ENCODE assay signal across 11 cellular contexts in genomic region chr17:7263801-7264078, GRCh38. TPM values are rescaled to one million over a fixed set of nuclear protein-coding genes. Genes with fewer than 3 reads are reported as not detected.
A peak's percentile ranks its signal among the peaks of the same experiment; 100 is the strongest.
DNase-seq lines count a peak whose midpoint lies in the region; ATAC-seq, FAIRE-seq and TF ChIP-seq lines count a peak whose summit lies in the region.
"Had no signal": no experiment of that assay in that cellular context is flagged by ENCODE, and none has a peak within 500 bp of the region (broad histone marks: within the 10 kb centered on the region; RNA-seq: fewer than 3 reads in every experiment).

No MANE protein-coding gene starts in this region.

- no peak overlapping the region for H3K56ac ChIP-seq in H1 (replicated peaks; ENCODE audit: insufficient read length, low read depth, low read length)

- no peak overlapping the region; the same call in 1 of the 2 replicates for H2AK5ac ChIP-seq in H1 (ENCODE audit: low read depth, low read length)

- no peak overlapping the region for H3K4ac ChIP-seq in H1 (replicated peaks; ENCODE audit: insufficient read length, low read depth, low read length)

- peaks cover 34% of the 10 kb centered on the region for H3K4me1 ChIP-seq in CD8-positive, alpha-beta T cell (ENCODE audit: insufficient read depth, low read length)
- H3K4me1 ChIP-seq in H1 (replicated peaks in 1 of 4; ENCODE audit: control insufficient read depth in 3 of 4, insufficient read depth in 4 of 4, low read length in 3 of 4) (peaks cover 5 to 15% (median 7%) of the 10 kb centered on the region in 4 experiments; a peak in 6 of 7 replicates), BE2C (no peaks in the 10 kb centered on the region)

- no peak overlapping the region for H4K5ac ChIP-seq in H1 (ENCODE audit: insufficient read length, low read depth, low read length)

- no peaks in the 10 kb centered on the region for H3K9me3 Mint-ChIP-seq in CD8-positive, alpha-beta T cell
- H3K9me3 Mint-ChIP-seq in nephron: no peaks in the 10 kb centered on the region

- H3K36me3 Mint-ChIP-seq in CD8-positive, alpha-beta T cell: peaks cover 8% of the 10 kb centered on the region
- peaks cover 10% of the 10 kb centered on the region for H3K36me3 Mint-ChIP-seq in nephron (ENCODE audit: low read depth)

- 37% methylated on average over 2 of the region's 4 CpGs; no CpG with 5 or more reads in 1 of the 2 experiments for WGBS in H1 (ENCODE audit: extremely low coverage in 1 of 2, insufficient coverage in 1 of 2, insufficient read length in 1 of 2, insufficient replicate concordance in 2 of 2, low coverage in 1 of 2, low lambda C conversion rate in 2 of 2, missing lambda C conversion rate in 1 of 2), 2 experiments

- DNase-seq in CD8-positive, alpha-beta T cell: no peak
- DNase-seq in LNCaP clone FGC (ENCODE audit: low read depth) (no peak), H1 (ENCODE audit: low read depth in 1 of 2, low spot score in 2 of 2) (no peak), brain microvascular endothelial cell (no peak), H54 (ENCODE audit: insufficient read length, low spot score) (no peak), BE2C (no peak)
- DNase-seq in stimulated activated CD4-positive, alpha-beta T cell treated with anti-CD3 and anti-CD28 coated beads, Interleukin-2, amount 100 ng/mL, for 48 hours: no peak
- DNase-seq: NCI-H1092 had no signal

- no peak overlapping the region for H3K27ac Mint-ChIP-seq in CD8-positive, alpha-beta T cell
- H3K27ac Mint-ChIP-seq in nephron: peak overlapping the region in 2 of 3 experiments; percentile 91 to 98

- H4K20me1 ChIP-seq in H1 (replicated peaks in 1 of 2; ENCODE audit: control insufficient read depth in 1 of 2, insufficient read depth in 2 of 2, low read length in 2 of 2): peaks cover 6 to 11% of the 10 kb centered on the region in 2 experiments

- H3K9me3 ChIP-seq in CD8-positive, alpha-beta T cell (ENCODE audit: low read length): no peaks in the 10 kb centered on the region
- H3K9me3 ChIP-seq in H1 (ENCODE audit: insufficient read depth in 2 of 2, low read depth in 1 of 2, low read length in 1 of 2): no peaks in the 10 kb centered on the region
- no peaks in the 10 kb centered on the region for H3K9me3 ChIP-seq in BE2C
- H3K9me3 ChIP-seq: HAP-1 had no signal

- H3K23ac ChIP-seq in H1 (ENCODE audit: insufficient read length): no peak overlapping the region

- H3K4me1 Mint-ChIP-seq in CD8-positive, alpha-beta T cell (ENCODE audit: low read depth): peaks cover 28% of the 10 kb centered on the region
- H3K4me1 Mint-ChIP-seq in nephron: peaks cover 11% of the 10 kb centered on the region

- H2BK20ac ChIP-seq in H1 (ENCODE audit: low read length): 0 out of 2 replicates have a peak overlapping the region, but pooled peaks have one; percentile 23

- no peak for TF ChIP-seq CTCF in CD8-positive, alpha-beta T cell (IDR thresholded peaks at IDR 0.05)
- TF ChIP-seq CTCF in LNCaP clone FGC (IDR thresholded peaks at IDR 0.05; ENCODE audit: control insufficient read depth, extremely low read depth, insufficient read depth): no peak
- no peak for TF ChIP-seq CTCF in H1 (IDR thresholded peaks at IDR 0.05; ENCODE audit: control extremely low read depth in 1 of 3, insufficient read depth in 1 of 3, low read depth in 1 of 3, low read length in 3 of 3)
- no peak for TF ChIP-seq CTCF in nephron (IDR thresholded peaks at IDR 0.05; ENCODE audit: unreplicated experiment in 3 of 3)
- TF ChIP-seq CTCF in brain microvascular endothelial cell (IDR thresholded peaks at IDR 0.05; ENCODE audit: low read depth, low read length, missing control alignments): no peak
- no peak for TF ChIP-seq CTCF in BE2C (IDR thresholded peaks at IDR 0.05; ENCODE audit: low read depth, low read length)

- H3K4me2 ChIP-seq in H1 (ENCODE audit: insufficient read depth in 1 of 2, low read depth in 2 of 2, low read length in 2 of 2): peak overlapping the region; percentile 91 to 97

- peak overlapping the region; percentile 92; the same call in 1 of the 2 replicates for H4K8ac ChIP-seq in H1 (ENCODE audit: extremely low read depth, insufficient read depth, low read length)

- H3K36me3 ChIP-seq in CD8-positive, alpha-beta T cell (ENCODE audit: insufficient read depth, low read length): no peaks in the 10 kb centered on the region
- H3K36me3 ChIP-seq in H1 (ENCODE audit: control insufficient read depth in 2 of 4, insufficient read depth in 4 of 4, low read length in 3 of 4): peaks cover 0 to 16% (median 8%) of the 10 kb centered on the region in 4 experiments; a peak in 5 of 8 replicates
- peaks cover 7% of the 10 kb centered on the region for H3K36me3 ChIP-seq in brain microvascular endothelial cell (replicated peaks)
- H3K36me3 ChIP-seq in BE2C: no peaks in the 10 kb centered on the region

- H3K14ac ChIP-seq in H1 (ENCODE audit: insufficient read length): no peak overlapping the region

- CTCF ChIA-PET in CD8-positive, alpha-beta T cell (lab: Charles Lee): interaction anchor here (2.4 kb wide), 1 partner anchor 33 kb away, joined by 6 read pairs; no protein-coding TSS in a partner anchor
- CTCF ChIA-PET in H1 (lab: Charles Lee; ENCODE audit: partially characterized antibody): interaction anchor here (0.6 to 1.6 kb wide), 4 partner anchors 17 to 245 kb away, joined by 3 to 6 read pairs (median 4); partner anchors contain the start of gene SLC2A4

- no peak for TF ChIP-seq RAD21 in H1 (IDR thresholded peaks at IDR 0.05 in 1 of 2, conservative IDR thresholded peaks at IDR 0.05 in 1 of 2; ENCODE audit: low read depth in 2 of 2, low read length in 2 of 2)

- ATAC-seq in CD8-positive, alpha-beta T cell: no peak

- peaks cover 13% of the 10 kb centered on the region for H3K23me2 ChIP-seq in H1 (ENCODE audit: low read depth, low read length)

- H2BK5ac ChIP-seq in H1 (ENCODE audit: low read depth, low read length): peak overlapping the region; percentile 95

- peaks cover 0 to 30% of the 10 kb centered on the region in 2 experiments; a peak in 2 of 4 replicates for H3K79me2 ChIP-seq in H1 (ENCODE audit: control insufficient read depth in 1 of 2, insufficient read depth in 2 of 2, low read length in 2 of 2)

- no peak for TF ChIP-seq EP300 in H1 (IDR thresholded peaks at IDR 0.05; ENCODE audit: borderline replicate concordance in 1 of 2, low read depth in 2 of 2, low read length in 2 of 2)

- H3K4me3 ChIP-seq in CD8-positive, alpha-beta T cell (ENCODE audit: low read depth, low read length): peak overlapping the region; percentile 61
- peak overlapping the region; percentile 96 for H3K4me3 ChIP-seq in LNCaP clone FGC (ENCODE audit: low read depth, low read length)
- peak overlapping the region; percentile 93 to 98 (median 96); a peak in 6 of 8 replicates for H3K4me3 ChIP-seq in H1 (ENCODE audit: extremely low read depth in 1 of 4, insufficient read depth in 2 of 4, low read depth in 3 of 4, low read length in 4 of 4)
- no peak overlapping the region for H3K4me3 ChIP-seq in brain microvascular endothelial cell (ENCODE audit: low read depth, low read length)
- H3K4me3 ChIP-seq in BE2C (ENCODE audit: low read depth, low read length): no peak overlapping the region
- H3K4me3 ChIP-seq: HAP-1 had no signal

- POLR2A ChIA-PET in CD8-positive, alpha-beta T cell (lab: Charles Lee): interaction anchor here (1.8 kb wide), 1 partner anchor 24 kb away, joined by 5 read pairs; the partner anchor contains the start of gene PHF23
- POLR2A ChIA-PET in H1 (lab: Charles Lee; ENCODE audit: partially characterized antibody): interaction anchor here (0.6 to 13.7 kb wide), 17 partner anchors 11 to 294 kb away, joined by 3 to 159 read pairs (median 4); partner anchors contain the start of genes ACADVL, CTDNEP1, DLG4 and ELP5

- TF ChIP-seq POLR2A in H1 (IDR thresholded peaks at IDR 0.05; ENCODE audit: control extremely low read depth in 1 of 2, low read depth in 2 of 2, low read length in 2 of 2) (no peak), H54 (IDR thresholded peaks at IDR 0.05; ENCODE audit: low read depth, low read length) (no peak)

- H3K4me3 Mint-ChIP-seq in CD8-positive, alpha-beta T cell: peak overlapping the region; percentile 86
- H3K4me3 Mint-ChIP-seq in nephron: peak overlapping the region; percentile 49 to 90 (median 89)

- no peak overlapping the region for H3K27ac ChIP-seq in CD8-positive, alpha-beta T cell (ENCODE audit: low read depth, low read length)
- no peak overlapping the region for H3K27ac ChIP-seq in H1 (ENCODE audit: low read depth, low read length)
- H3K27ac ChIP-seq in brain microvascular endothelial cell: no peak overlapping the region

- H2BK15ac ChIP-seq in H1 (ENCODE audit: low read length): no peak overlapping the region

- peak overlapping the region in 3 of 4 experiments; percentile 51 to 73 (median 69); a peak in 6 of 7 replicates for H3K9ac ChIP-seq in H1 (replicated peaks in 1 of 4; ENCODE audit: extremely low read depth in 1 of 4, low read depth in 3 of 4, low read length in 3 of 4)

- H2AFZ ChIP-seq in H1 (ENCODE audit: low read length): no peak overlapping the region

- no peaks in the 10 kb centered on the region for H3K27me3 ChIP-seq in CD8-positive, alpha-beta T cell (ENCODE audit: insufficient read depth, low read length)
- H3K27me3 ChIP-seq in H1 (replicated peaks in 1 of 4; ENCODE audit: control insufficient read depth in 3 of 4, extremely low read depth in 1 of 4, insufficient read depth in 3 of 4, low read length in 3 of 4) (no peaks in the 10 kb centered on the region), brain microvascular endothelial cell (replicated peaks) (no peaks in the 10 kb centered on the region), BE2C (peaks cover 5% of the 10 kb centered on the region; the same call in 1 of the 2 replicates)

- in situ Hi-C loops in brain microvascular endothelial cell (cut with HindIII; ENCODE audit: low pct_ligation_motif_present, low sequenced_read_pairs): no loop called here

- no peaks in the 10 kb centered on the region for H3K27me3 Mint-ChIP-seq in CD8-positive, alpha-beta T cell (ENCODE audit: low read depth)
- H3K27me3 Mint-ChIP-seq in nephron (ENCODE audit: low read depth): peaks cover 83% of the 10 kb centered on the region

- no peak overlapping the region for H2BK120ac ChIP-seq in H1 (replicated peaks; ENCODE audit: low read depth, low read length)

- FAIRE-seq in H1 (lab: Jason Lieb, UNC) (no peak), H54 (lab: Jason Lieb, UNC) (no peak)

- intact Hi-C loops in CD8-positive, alpha-beta T cell (cut with DNase I, micrococcal nuclease): loop anchor here in 1 of 2 experiments (2.0 to 5.0 kb wide), 2 partner anchors 17 to 174 kb away; partner anchors contain the start of genes FGF11, SLC2A4 and TMEM102

- peaks cover 9% of the 10 kb centered on the region for H3K79me1 ChIP-seq in H1 (ENCODE audit: low read depth, low read length)

- peak overlapping the region; percentile 94; the same call in 1 of the 2 replicates for H3K18ac ChIP-seq in H1 (ENCODE audit: extremely low read depth, low read length)

- H2BK12ac ChIP-seq in H1 (ENCODE audit: low read depth, low read length): peak overlapping the region; percentile 97; the same call in 1 of the 2 replicates

- H4K91ac ChIP-seq in H1 (replicated peaks; ENCODE audit: insufficient read length, low read length): no peak overlapping the region

RNA-seq across cellular contexts. Expression of gene CLDN7, which starts 1.5 kb away (rescaled TPM):
- total RNA-seq in CD8-positive, alpha-beta T cell: 1 to 10 TPM; 4.1 to 4.5 TPM
- 119 and 129 TPM in 2 replicates for total RNA-seq in H1 (2021; fragmentation: NEBNext Ultra II Directional; extraction: Animal tissue kit (Norgen Biotek cat#: 25700))
- polyA plus RNA-seq in H1 (2011; rRNA removed): 118 and 196 TPM in 2 replicates
- 147 TPM for polyA plus RNA-seq in H1 (2011; cell fraction: cytosol; rRNA removed)
- 215 TPM for polyA plus RNA-seq in H1 (2011; cell fraction: nucleus; rRNA removed)
- 88.4 to 177 TPM (median 174 TPM) in 4 replicates for polyA plus RNA-seq in H1 (2012, experiment 1 of 2)
- 158 TPM for polyA plus RNA-seq in H1 (2012, experiment 2 of 2)
- polyA plus RNA-seq in H1 (2013, experiment 1 of 2): 157 TPM
- 171 TPM for polyA plus RNA-seq in H1 (2013, experiment 2 of 2)
- 58.0 and 75.5 TPM in 2 replicates for polyA minus RNA-seq in H1 (2011; rRNA and poly(A)+ RNA removed)
- 48.6 TPM for polyA minus RNA-seq in H1 (2011; cell fraction: cytosol; rRNA and poly(A)+ RNA removed)
- 91.4 TPM for polyA minus RNA-seq in H1 (2011; cell fraction: nucleus; rRNA and poly(A)+ RNA removed)
- polyA plus RNA-seq in BE2C (2012; ENCODE audit: insufficient read depth, insufficient read length, low read depth): 1.6 TPM
- total RNA-seq: Daoy had no signal

RNA-seq across cellular contexts. Expression of gene ELP5, which starts 11.7 kb away (rescaled TPM):
- 10 to 100 TPM; 38.9 to 39.0 TPM for total RNA-seq in CD8-positive, alpha-beta T cell
- 75.4 and 78.1 TPM in 2 replicates for total RNA-seq in H1 (2021; fragmentation: NEBNext Ultra II Directional; extraction: Animal tissue kit (Norgen Biotek cat#: 25700))
- 107 and 117 TPM in 2 replicates for polyA plus RNA-seq in H1 (2011; rRNA removed)
- polyA plus RNA-seq in H1 (2011; cell fraction: cytosol; rRNA removed): 97.9 TPM
- 68.1 TPM for polyA plus RNA-seq in H1 (2011; cell fraction: nucleus; rRNA removed)
- polyA plus RNA-seq in H1 (2012, experiment 1 of 2): 78.7 to 99.0 TPM (median 88.0 TPM) in 4 replicates
- 129 TPM for polyA plus RNA-seq in H1 (2012, experiment 2 of 2)
- 56.8 TPM for polyA plus RNA-seq in H1 (2013, experiment 1 of 2)
- 61.9 TPM for polyA plus RNA-seq in H1 (2013, experiment 2 of 2)
- polyA minus RNA-seq in H1 (2011; rRNA and poly(A)+ RNA removed): 35.6 and 43.4 TPM in 2 replicates
- polyA minus RNA-seq in H1 (2011; cell fraction: cytosol; rRNA and poly(A)+ RNA removed): 20.9 TPM
- 25.1 TPM for polyA minus RNA-seq in H1 (2011; cell fraction: nucleus; rRNA and poly(A)+ RNA removed)
- 129 TPM for polyA plus RNA-seq in BE2C (2012; ENCODE audit: insufficient read depth, insufficient read length, low read depth)

RNA-seq across cellular contexts. Expression of gene CTDNEP1, which starts 12.2 kb away (rescaled TPM):
- 10 to 100 TPM; 77.8 to 95.6 TPM for total RNA-seq in CD8-positive, alpha-beta T cell
- total RNA-seq in H1 (2021; fragmentation: NEBNext Ultra II Directional; extraction: Animal tissue kit (Norgen Biotek cat#: 25700)): 120 and 123 TPM in 2 replicates
- 106 and 114 TPM in 2 replicates for polyA plus RNA-seq in H1 (2011; rRNA removed)
- 88.4 TPM for polyA plus RNA-seq in H1 (2011; cell fraction: cytosol; rRNA removed)
- 152 TPM for polyA plus RNA-seq in H1 (2011; cell fraction: nucleus; rRNA removed)
- polyA plus RNA-seq in H1 (2012, experiment 1 of 2): 123 to 148 TPM (median 139 TPM) in 4 replicates
- 151 TPM for polyA plus RNA-seq in H1 (2012, experiment 2 of 2)
- 94.4 TPM for polyA plus RNA-seq in H1 (2013, experiment 1 of 2)
- 102 TPM for polyA plus RNA-seq in H1 (2013, experiment 2 of 2)
- polyA minus RNA-seq in H1 (2011; rRNA and poly(A)+ RNA removed): 123 and 147 TPM in 2 replicates
- polyA minus RNA-seq in H1 (2011; cell fraction: cytosol; rRNA and poly(A)+ RNA removed): 79.0 TPM
- polyA minus RNA-seq in H1 (2011; cell fraction: nucleus; rRNA and poly(A)+ RNA removed): 82.6 TPM
- 136 TPM for polyA plus RNA-seq in BE2C (2012; ENCODE audit: insufficient read depth, insufficient read length, low read depth)

RNA-seq across cellular contexts. Expression of gene SLC2A4, which starts 17.8 kb away (rescaled TPM):
- total RNA-seq in CD8-positive, alpha-beta T cell: not detected
- total RNA-seq in H1 (2021; fragmentation: NEBNext Ultra II Directional; extraction: Animal tissue kit (Norgen Biotek cat#: 25700)): 5.7 and 6.4 TPM in 2 replicates
- 6.9 and 10.6 TPM in 2 replicates for polyA plus RNA-seq in H1 (2011; rRNA removed)
- 7.5 TPM for polyA plus RNA-seq in H1 (2011; cell fraction: cytosol; rRNA removed)
- polyA plus RNA-seq in H1 (2011; cell fraction: nucleus; rRNA removed): 15.5 TPM
- polyA plus RNA-seq in H1 (2012, experiment 1 of 2): 3.5 to 5.8 TPM (median 5.0 TPM) in 4 replicates
- 3.6 TPM for polyA plus RNA-seq in H1 (2012, experiment 2 of 2)
- 7.3 TPM for polyA plus RNA-seq in H1 (2013, experiment 1 of 2)
- 6.6 TPM for polyA plus RNA-seq in H1 (2013, experiment 2 of 2)
- polyA minus RNA-seq in H1 (2011; rRNA and poly(A)+ RNA removed): 6.4 and 9.5 TPM in 2 replicates
- polyA minus RNA-seq in H1 (2011; cell fraction: cytosol; rRNA and poly(A)+ RNA removed): 5.3 TPM
- 13.3 TPM for polyA minus RNA-seq in H1 (2011; cell fraction: nucleus; rRNA and poly(A)+ RNA removed)
- polyA plus RNA-seq in BE2C (2012; ENCODE audit: insufficient read depth, insufficient read length, low read depth): not detected

RNA-seq across cellular contexts. Expression of gene GABARAP, which starts 21.5 kb away (rescaled TPM):
- total RNA-seq in CD8-positive, alpha-beta T cell: 100 to 1,000 TPM; 165 to 173 TPM
- total RNA-seq in H1 (2021; fragmentation: NEBNext Ultra II Directional; extraction: Animal tissue kit (Norgen Biotek cat#: 25700)): 252 and 265 TPM in 2 replicates
- 351 and 581 TPM in 2 replicates for polyA plus RNA-seq in H1 (2011; rRNA removed)
- 311 TPM for polyA plus RNA-seq in H1 (2011; cell fraction: cytosol; rRNA removed)
- 154 TPM for polyA plus RNA-seq in H1 (2011; cell fraction: nucleus; rRNA removed)
- polyA plus RNA-seq in H1 (2012, experiment 1 of 2): 343 to 418 TPM (median 350 TPM) in 4 replicates
- 370 TPM for polyA plus RNA-seq in H1 (2012, experiment 2 of 2)
- polyA plus RNA-seq in H1 (2013, experiment 1 of 2): 374 TPM
- 396 TPM for polyA plus RNA-seq in H1 (2013, experiment 2 of 2)
- 207 and 212 TPM in 2 replicates for polyA minus RNA-seq in H1 (2011; rRNA and poly(A)+ RNA removed)
- 78.2 TPM for polyA minus RNA-seq in H1 (2011; cell fraction: cytosol; rRNA and poly(A)+ RNA removed)
- 77.3 TPM for polyA minus RNA-seq in H1 (2011; cell fraction: nucleus; rRNA and poly(A)+ RNA removed)
- 101 TPM for polyA plus RNA-seq in BE2C (2012; ENCODE audit: insufficient read depth, insufficient read length, low read depth)

Comparison
In these comparisons a context has a peak if more than half of its experiments do, and no peak if none do; other contexts are left out.
1. H3K4me3 ChIP-seq: peak in CD8-positive, alpha-beta T cell (single experiment), LNCaP clone FGC (single experiment) and H1 (4 of 4); none in brain microvascular endothelial cell (single experiment) and BE2C (single experiment).
2. RNA of gene CLDN7, which starts 1.5 kb away (total RNA-seq): 119 to 129 TPM in H1; 4.1 to 4.5 TPM in CD8-positive, alpha-beta T cell; every median in the first group is over 10 times any median in the second.